Comparison of ENCODE assay signal across 8 cellular contexts in the genomic region with DNA sequence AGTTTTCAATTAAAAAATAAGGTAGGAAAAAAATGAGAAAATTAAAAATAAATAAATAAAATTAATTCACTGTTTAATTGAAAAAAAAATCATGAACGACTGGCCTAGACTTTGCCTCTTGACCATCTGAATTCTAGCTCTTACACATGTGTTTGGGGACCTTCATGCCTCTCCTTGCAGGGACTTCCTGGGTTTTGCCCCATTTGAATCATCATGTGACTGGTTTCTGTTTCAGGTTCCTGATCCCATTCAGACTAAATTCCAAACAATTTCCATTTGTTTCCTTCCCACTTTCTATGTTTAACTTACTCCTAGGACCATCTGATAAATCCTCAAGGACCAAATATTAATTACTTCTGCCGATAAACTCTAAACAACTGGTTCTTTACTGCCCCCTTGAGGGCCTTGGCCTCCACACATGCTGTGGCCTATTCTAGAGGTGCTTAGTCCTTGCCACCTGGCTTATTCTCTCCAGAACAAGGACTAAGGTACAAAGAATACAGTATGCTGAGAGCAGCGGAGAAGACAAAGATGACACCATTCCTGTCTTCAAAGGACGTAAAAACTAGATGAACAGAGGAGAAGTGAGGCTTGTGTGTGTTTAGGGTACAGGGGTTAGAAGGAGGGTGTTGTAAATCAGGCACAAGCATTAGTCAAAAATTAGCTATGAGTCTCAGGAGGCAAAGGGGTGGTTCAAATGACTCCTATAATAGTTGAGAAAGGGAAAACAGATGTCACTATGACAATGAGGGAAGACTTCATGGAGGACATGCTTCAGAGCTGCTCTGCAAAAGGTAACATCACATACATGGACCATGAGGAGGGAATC.
DNase-seq lines count a peak whose midpoint lies in the region; ATAC-seq and TF ChIP-seq lines count a peak whose summit lies in the region.

No MANE protein-coding gene starts in this region.

- DNase-seq in D341Med (ENCODE audit: low spot score): peak; percentile 49
- DNase-seq in NCI-H2227 (lab: John Stamatoyannopoulos, UW; ENCODE audit: unreplicated experiment): peak; percentile 61
- DNase-seq in astrocyte of the cerebellum (ENCODE audit: low read depth): no peak
- DNase-seq in mesothelial cell of epicardium (ENCODE audit: low spot score in 2 of 2, unreplicated experiment in 2 of 2): no peak
- DNase-seq in effector CD4-positive, alpha-beta T cell: no peak
- DNase-seq in vagina (ENCODE audit: extremely low spot score in 2 of 2): no peak

- H3K27ac ChIP-seq in vagina: no peak overlapping the region

- ATAC-seq in GM18868 (IDR thresholded peaks at IDR 0.05; ENCODE audit: unreplicated experiment) (peak; percentile 91), HG03095 (IDR thresholded peaks at IDR 0.05; ENCODE audit: unreplicated experiment) (peak; percentile 79)

- TF ChIP-seq CTCF in astrocyte of the cerebellum (IDR thresholded peaks at IDR 0.05; ENCODE audit: low read depth, low read length, missing control alignments) (peak; percentile 70), mesothelial cell of epicardium (IDR thresholded peaks at IDR 0.05; ENCODE audit: unreplicated experiment) (peak; percentile 35), vagina (IDR thresholded peaks at IDR 0.05) (peak in 1 of 3 experiments; percentile 21)

- no peak overlapping the region for H3K27ac Mint-ChIP-seq in mesothelial cell of epicardium

- H3K36me3 Mint-ChIP-seq in mesothelial cell of epicardium: no peaks in the 10 kb centered on the region

- H3K27me3 ChIP-seq in vagina: no peaks in the 10 kb centered on the region

- H3K27me3 Mint-ChIP-seq in mesothelial cell of epicardium (ENCODE audit: low read depth): peaks cover 2% of the 10 kb centered on the region

- TF ChIP-seq POLR2A in vagina (IDR thresholded peaks at IDR 0.05): no peak

- no peaks in the 10 kb centered on the region for H3K4me1 ChIP-seq in vagina

- intact Hi-C loops in vagina (cut with DNase I): no loop called here

- peaks cover 3% of the 10 kb centered on the region for H3K9me3 Mint-ChIP-seq in mesothelial cell of epicardium

- no peaks in the 10 kb centered on the region for H3K9me3 ChIP-seq in vagina

- H3K36me3 ChIP-seq in vagina: no peaks in the 10 kb centered on the region

- H3K4me3 ChIP-seq in astrocyte of the cerebellum (ENCODE audit: low read depth, low read length) (no peak overlapping the region), vagina (no peak overlapping the region)

- in situ Hi-C loops in astrocyte of the cerebellum (cut with HindIII; ENCODE audit: low sequenced_read_pairs): no loop called here

- H3K4me1 Mint-ChIP-seq in mesothelial cell of epicardium: no peaks in the 10 kb centered on the region

- H3K4me3 Mint-ChIP-seq in mesothelial cell of epicardium: no peak overlapping the region

Comparison
In these comparisons a context has a peak if more than half of its experiments do, and no peak if none do; other contexts are left out.
1. DNase-seq: peak in D341Med (single experiment) and NCI-H2227 (single experiment); none in astrocyte of the cerebellum (single experiment), mesothelial cell of epicardium (0 of 2), effector CD4-positive, alpha-beta T cell (single experiment) and vagina (0 of 2).